ENCODE assay signal across 1 cellular context in genomic region chr17:45296003-45296832, GRCh38.
TF ChIP-seq lines count a peak whose summit lies in the region.

No MANE protein-coding gene starts in this region.

TF ChIP-seq in HCT116, 20 proteins besides CTCF, POLR2A, EP300 and RAD21 (continued from another document):
- TF ChIP-seq REST (IDR thresholded peaks at IDR 0.05; ENCODE audit: low read depth) (no peak), EZH2phosphoT487 (IDR thresholded peaks at IDR 0.05; ENCODE audit: borderline replicate concordance) (no peak)
